ENCODE assay signal across 8 cellular contexts in genomic region chr12:2794736-2795289, GRCh38. TPM values are rescaled to one million over a fixed set of nuclear protein-coding genes. Genes with fewer than 3 reads are reported as not detected.
DNase-seq lines count a peak whose midpoint lies in the region; ATAC-seq, FAIRE-seq and TF ChIP-seq lines count a peak whose summit lies in the region.

Gene FKBP4, plus strand, starts transcription at chr12:2794970. Its CDS starts 170 bp downstream, at chr12:2795140.

- H4K20me1 ChIP-seq in hepatocyte (ENCODE audit: insufficient read depth, poor library complexity, severe bottlenecking) = peaks cover 25% of the 10 kb centered on the region

- H2AFZ ChIP-seq in hepatocyte = peak within 1 kb of the TSS; percentile 89

- no peaks in the 10 kb centered on the region for H3K9me2 ChIP-seq in hepatocyte (replicated peaks; ENCODE audit: insufficient read depth)

- peaks cover 28% of the 10 kb centered on the region for H3K79me2 ChIP-seq in hepatocyte

- H3K4me1 ChIP-seq in hepatocyte (ENCODE audit: insufficient read depth) = peaks cover 8% of the 10 kb centered on the region

- TF ChIP-seq CTCF in astrocyte of the cerebellum (IDR thresholded peaks at IDR 0.05; ENCODE audit: low read depth, low read length, missing control alignments) (no peak), hepatocyte (IDR thresholded peaks at IDR 0.05; ENCODE audit: poor library complexity) (no peak), retinal pigment epithelial cell (conservative IDR thresholded peaks at IDR 0.05; ENCODE audit: low read depth, low read length) (no peak)

- no peaks in the 10 kb centered on the region for H3K9me3 ChIP-seq in hepatocyte (ENCODE audit: low read depth)

- in situ Hi-C loops in astrocyte of the cerebellum (cut with HindIII; ENCODE audit: low sequenced_read_pairs) = no loop called here

- H3K4me3 ChIP-seq in astrocyte of the cerebellum (ENCODE audit: low read depth, low read length) = peak within 1 kb of the TSS; percentile 62
- H3K4me3 ChIP-seq in hepatocyte = peak within 1 kb of the TSS; percentile 90
- peak within 1 kb of the TSS; percentile 89 for H3K4me3 ChIP-seq in retinal pigment epithelial cell (ENCODE audit: low read length)

- H3K4me2 ChIP-seq in hepatocyte = peak within 1 kb of the TSS; percentile 99

- WGBS in hepatocyte (ENCODE audit: low lambda C conversion rate, missing lambda C conversion rate) = 0% methylated on average over 19 of the region's 63 CpGs

- no peaks in the 10 kb centered on the region for H3K27me3 ChIP-seq in hepatocyte

- H3K36me3 ChIP-seq in hepatocyte (replicated peaks; ENCODE audit: insufficient read depth, low read depth) = no peaks in the 10 kb centered on the region

- peak; percentile 87 for FAIRE-seq in GM18507 (lab: Jason Lieb, UNC)

- peak; percentile 94 for DNase-seq in GM18507 (ENCODE audit: extremely low spot score, insufficient read length, low read depth)
- peak; percentile 18 for DNase-seq in NCI-H1694 treated with DMSO at 0.1 percent for 48 hours (lab: John Stamatoyannopoulos, UW)
- peak; percentile 84 for DNase-seq in T1000 (lab: John Stamatoyannopoulos, UW)
- no peak for DNase-seq in astrocyte of the cerebellum (ENCODE audit: low read depth)
- peak; percentile 96 for DNase-seq in hepatocyte (ENCODE audit: low spot score)
- DNase-seq in retinal pigment epithelial cell (ENCODE audit: low read depth) = no peak
- no peak for DNase-seq in SHP77 treated with DMSO at 0.1 percent for 48 hours (lab: John Stamatoyannopoulos, UW)

- H3K27ac ChIP-seq in hepatocyte = peak within 1 kb of the TSS; percentile 90

- peak; percentile 76 for ATAC-seq in HG02884 (IDR thresholded peaks at IDR 0.05; ENCODE audit: unreplicated experiment)

RNA-seq across cellular contexts. Expression of gene FKBP4, which starts in this region (rescaled TPM):
- total RNA-seq in hepatocyte = 46.4 and 52.1 TPM in 2 replicates
- 70.9 and 77.9 TPM in 2 replicates for polyA plus RNA-seq in hepatocyte

Comparison
In these comparisons a context has a peak if more than half of its experiments do, and no peak if none do; other contexts are left out.
1. DNase-seq: peak in GM18507 (single experiment), NCI-H1694 treated with DMSO at 0.1 percent for 48 hours (single experiment), T1000 (single experiment) and hepatocyte (single experiment); none in astrocyte of the cerebellum (single experiment), retinal pigment epithelial cell (single experiment) and SHP77 treated with DMSO at 0.1 percent for 48 hours (single experiment).
2. Peak in every context shown above with its lines, with median percentiles within 50 percentile points of each other: H3K4me3 ChIP-seq.